1 cellular context compared by ENCODE assay signal in the genomic region with DNA sequence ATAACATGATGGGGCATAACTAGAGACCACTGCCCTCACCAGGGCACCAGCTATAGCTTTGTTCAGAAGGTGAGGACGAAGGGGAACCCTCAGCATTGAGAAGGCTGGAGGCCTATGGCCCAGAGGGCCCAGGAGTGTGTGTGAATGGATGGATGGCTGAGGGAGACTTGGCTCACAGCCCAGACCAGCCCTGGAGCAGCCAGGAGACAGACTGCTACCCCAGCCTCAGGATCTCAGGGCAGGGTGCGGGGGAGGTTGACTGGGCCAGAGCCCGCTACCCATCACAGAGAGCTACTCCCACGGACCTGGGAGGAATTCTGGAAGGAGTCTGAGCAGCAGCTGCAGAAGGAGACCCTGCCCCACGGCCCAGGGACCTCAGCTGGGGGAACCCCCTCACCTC.
TF ChIP-seq lines count a peak whose summit lies in the region.

No MANE protein-coding gene starts in this region.

TF ChIP-seq in GM23338, 12 proteins besides CTCF, POLR2A, EP300 and RAD21:
- no peak for TF ChIP-seq STAT1 (IDR thresholded peaks at IDR 0.05; ENCODE audit: unreplicated experiment)
- no peak for TF ChIP-seq ZNF114 (CRISPR knock-in tag; IDR thresholded peaks at IDR 0.05)
- TF ChIP-seq, protein P1, sequence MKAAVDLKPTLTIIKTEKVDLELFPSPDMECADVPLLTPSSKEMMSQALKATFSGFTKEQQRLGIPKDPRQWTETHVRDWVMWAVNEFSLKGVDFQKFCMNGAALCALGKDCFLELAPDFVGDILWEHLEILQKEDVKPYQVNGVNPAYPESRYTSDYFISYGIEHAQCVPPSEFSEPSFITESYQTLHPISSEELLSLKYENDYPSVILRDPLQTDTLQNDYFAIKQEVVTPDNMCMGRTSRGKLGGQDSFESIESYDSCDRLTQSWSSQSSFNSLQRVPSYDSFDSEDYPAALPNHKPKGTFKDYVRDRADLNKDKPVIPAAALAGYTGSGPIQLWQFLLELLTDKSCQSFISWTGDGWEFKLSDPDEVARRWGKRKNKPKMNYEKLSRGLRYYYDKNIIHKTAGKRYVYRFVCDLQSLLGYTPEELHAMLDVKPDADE (IDR thresholded peaks at IDR 0.05), result no peak
- no peak for TF ChIP-seq ZNF331 (CRISPR knock-in tag; IDR thresholded peaks at IDR 0.05; ENCODE audit: low read depth)
- TF ChIP-seq EZH2phosphoT487 (IDR thresholded peaks at IDR 0.05; ENCODE audit: unreplicated experiment), result no peak
- TF ChIP-seq, protein P2, sequence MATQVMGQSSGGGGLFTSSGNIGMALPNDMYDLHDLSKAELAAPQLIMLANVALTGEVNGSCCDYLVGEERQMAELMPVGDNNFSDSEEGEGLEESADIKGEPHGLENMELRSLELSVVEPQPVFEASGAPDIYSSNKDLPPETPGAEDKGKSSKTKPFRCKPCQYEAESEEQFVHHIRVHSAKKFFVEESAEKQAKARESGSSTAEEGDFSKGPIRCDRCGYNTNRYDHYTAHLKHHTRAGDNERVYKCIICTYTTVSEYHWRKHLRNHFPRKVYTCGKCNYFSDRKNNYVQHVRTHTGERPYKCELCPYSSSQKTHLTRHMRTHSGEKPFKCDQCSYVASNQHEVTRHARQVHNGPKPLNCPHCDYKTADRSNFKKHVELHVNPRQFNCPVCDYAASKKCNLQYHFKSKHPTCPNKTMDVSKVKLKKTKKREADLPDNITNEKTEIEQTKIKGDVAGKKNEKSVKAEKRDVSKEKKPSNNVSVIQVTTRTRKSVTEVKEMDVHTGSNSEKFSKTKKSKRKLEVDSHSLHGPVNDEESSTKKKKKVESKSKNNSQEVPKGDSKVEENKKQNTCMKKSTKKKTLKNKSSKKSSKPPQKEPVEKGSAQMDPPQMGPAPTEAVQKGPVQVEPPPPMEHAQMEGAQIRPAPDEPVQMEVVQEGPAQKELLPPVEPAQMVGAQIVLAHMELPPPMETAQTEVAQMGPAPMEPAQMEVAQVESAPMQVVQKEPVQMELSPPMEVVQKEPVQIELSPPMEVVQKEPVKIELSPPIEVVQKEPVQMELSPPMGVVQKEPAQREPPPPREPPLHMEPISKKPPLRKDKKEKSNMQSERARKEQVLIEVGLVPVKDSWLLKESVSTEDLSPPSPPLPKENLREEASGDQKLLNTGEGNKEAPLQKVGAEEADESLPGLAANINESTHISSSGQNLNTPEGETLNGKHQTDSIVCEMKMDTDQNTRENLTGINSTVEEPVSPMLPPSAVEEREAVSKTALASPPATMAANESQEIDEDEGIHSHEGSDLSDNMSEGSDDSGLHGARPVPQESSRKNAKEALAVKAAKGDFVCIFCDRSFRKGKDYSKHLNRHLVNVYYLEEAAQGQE (IDR thresholded peaks at IDR 0.05; ENCODE audit: unreplicated experiment), result no peak
- TF ChIP-seq CREB1 (CRISPR knock-in tag; IDR thresholded peaks at IDR 0.05; ENCODE audit: low read depth), result no peak
- no peak for TF ChIP-seq NANOG (IDR thresholded peaks at IDR 0.05; ENCODE audit: borderline replicate concordance)
- TF ChIP-seq POLR2AphosphoS5 (IDR thresholded peaks at IDR 0.05; ENCODE audit: low read depth), result no peak
- TF ChIP-seq, protein P3, sequence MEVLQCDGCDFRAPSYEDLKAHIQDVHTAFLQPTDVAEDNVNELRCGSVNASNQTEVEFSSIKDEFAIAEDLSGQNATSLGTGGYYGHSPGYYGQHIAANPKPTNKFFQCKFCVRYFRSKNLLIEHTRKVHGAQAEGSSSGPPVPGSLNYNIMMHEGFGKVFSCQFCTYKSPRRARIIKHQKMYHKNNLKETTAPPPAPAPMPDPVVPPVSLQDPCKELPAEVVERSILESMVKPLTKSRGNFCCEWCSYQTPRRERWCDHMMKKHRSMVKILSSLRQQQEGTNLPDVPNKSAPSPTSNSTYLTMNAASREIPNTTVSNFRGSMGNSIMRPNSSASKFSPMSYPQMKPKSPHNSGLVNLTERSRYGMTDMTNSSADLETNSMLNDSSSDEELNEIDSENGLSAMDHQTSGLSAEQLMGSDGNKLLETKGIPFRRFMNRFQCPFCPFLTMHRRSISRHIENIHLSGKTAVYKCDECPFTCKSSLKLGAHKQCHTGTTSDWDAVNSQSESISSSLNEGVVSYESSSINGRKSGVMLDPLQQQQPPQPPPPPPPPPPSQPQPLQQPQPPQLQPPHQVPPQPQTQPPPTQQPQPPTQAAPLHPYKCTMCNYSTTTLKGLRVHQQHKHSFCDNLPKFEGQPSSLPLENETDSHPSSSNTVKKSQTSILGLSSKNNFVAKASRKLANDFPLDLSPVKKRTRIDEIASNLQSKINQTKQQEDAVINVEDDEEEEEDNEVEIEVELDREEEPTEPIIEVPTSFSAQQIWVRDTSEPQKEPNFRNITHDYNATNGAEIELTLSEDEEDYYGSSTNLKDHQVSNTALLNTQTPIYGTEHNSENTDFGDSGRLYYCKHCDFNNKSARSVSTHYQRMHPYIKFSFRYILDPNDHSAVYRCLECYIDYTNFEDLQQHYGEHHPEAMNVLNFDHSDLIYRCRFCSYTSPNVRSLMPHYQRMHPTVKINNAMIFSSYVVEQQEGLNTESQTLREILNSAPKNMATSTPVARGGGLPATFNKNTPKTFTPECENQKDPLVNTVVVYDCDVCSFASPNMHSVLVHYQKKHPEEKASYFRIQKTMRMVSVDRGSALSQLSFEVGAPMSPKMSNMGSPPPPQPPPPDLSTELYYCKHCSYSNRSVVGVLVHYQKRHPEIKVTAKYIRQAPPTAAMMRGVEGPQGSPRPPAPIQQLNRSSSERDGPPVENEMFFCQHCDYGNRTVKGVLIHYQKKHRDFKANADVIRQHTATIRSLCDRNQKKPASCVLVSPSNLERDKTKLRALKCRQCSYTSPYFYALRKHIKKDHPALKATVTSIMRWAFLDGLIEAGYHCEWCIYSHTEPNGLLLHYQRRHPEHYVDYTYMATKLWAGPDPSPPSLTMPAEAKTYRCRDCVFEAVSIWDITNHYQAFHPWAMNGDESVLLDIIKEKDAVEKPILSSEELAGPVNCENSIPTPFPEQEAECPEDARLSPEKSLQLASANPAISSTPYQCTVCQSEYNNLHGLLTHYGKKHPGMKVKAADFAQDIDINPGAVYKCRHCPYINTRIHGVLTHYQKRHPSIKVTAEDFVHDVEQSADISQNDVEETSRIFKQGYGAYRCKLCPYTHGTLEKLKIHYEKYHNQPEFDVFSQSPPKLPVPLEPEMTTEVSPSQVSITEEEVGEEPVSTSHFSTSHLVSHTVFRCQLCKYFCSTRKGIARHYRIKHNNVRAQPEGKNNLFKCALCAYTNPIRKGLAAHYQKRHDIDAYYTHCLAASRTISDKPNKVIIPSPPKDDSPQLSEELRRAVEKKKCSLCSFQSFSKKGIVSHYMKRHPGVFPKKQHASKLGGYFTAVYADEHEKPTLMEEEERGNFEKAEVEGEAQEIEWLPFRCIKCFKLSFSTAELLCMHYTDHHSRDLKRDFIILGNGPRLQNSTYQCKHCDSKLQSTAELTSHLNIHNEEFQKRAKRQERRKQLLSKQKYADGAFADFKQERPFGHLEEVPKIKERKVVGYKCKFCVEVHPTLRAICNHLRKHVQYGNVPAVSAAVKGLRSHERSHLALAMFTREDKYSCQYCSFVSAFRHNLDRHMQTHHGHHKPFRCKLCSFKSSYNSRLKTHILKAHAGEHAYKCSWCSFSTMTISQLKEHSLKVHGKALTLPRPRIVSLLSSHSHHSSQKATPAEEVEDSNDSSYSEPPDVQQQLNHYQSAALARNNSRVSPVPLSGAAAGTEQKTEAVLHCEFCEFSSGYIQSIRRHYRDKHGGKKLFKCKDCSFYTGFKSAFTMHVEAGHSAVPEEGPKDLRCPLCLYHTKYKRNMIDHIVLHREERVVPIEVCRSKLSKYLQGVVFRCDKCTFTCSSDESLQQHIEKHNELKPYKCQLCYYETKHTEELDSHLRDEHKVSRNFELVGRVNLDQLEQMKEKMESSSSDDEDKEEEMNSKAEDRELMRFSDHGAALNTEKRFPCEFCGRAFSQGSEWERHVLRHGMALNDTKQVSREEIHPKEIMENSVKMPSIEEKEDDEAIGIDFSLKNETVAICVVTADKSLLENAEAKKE (CRISPR knock-in tag; IDR thresholded peaks at IDR 0.05), result no peak
